ENCODE assay signal across 14 cellular contexts in the genomic region with DNA sequence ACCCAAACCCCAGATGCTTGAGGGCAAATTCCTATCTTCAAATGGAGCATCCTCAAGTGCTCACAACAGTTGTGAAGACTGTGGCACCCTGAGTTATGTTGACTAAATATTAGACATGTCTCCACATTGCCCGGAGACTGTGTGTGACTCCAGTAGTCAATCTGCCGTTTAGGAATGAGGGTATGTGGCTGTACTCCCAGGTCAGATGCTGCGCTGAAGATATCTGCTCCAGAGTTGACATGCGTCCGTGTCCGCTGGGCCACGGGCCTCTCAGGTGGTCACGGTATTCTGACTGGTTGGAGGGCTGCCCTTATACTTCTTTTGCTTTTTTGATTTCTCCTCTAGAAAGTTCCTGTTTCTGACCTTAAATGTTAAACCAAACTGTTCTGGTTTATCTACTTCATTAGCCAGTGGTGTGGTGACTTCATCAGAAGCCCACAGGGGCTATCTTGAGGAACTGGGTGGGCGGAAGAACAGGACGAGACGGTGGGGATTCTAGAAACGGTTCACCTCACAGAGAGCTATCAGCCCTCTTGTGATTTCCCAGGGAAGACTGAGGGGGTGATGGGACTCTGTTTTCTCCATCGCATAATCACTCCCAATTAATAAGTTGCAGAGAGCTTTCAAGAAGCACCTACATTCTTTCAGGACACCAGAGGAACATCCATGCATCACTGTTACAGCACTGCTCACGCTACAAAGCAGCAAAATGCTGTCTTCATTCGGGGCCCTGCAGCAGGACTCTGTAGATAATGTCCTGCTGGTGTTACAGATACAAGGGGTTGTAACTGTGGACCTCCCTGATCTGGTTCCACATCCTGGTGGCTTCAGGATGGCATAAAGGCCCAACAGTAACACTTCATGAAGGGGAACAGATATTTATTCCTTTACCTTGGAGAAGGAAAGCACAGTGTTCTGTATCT. TPM values are rescaled to one million over a fixed set of nuclear protein-coding genes. Genes with fewer than 3 reads are reported as not detected.
DNase-seq lines count a peak whose midpoint lies in the region; ATAC-seq and TF ChIP-seq lines count a peak whose summit lies in the region.
"Had no signal": no experiment of that assay in that cellular context is flagged by ENCODE, and none has a peak within 500 bp of the region (broad histone marks: within the 10 kb centered on the region; RNA-seq: fewer than 3 reads in every experiment).

No MANE protein-coding gene starts in this region.

- no peak for TF ChIP-seq POLR2A in vagina (IDR thresholded peaks at IDR 0.05)

- H3K27ac ChIP-seq in vagina: no peak overlapping the region
- H3K27ac ChIP-seq: thyroid gland had no signal

- no peaks in the 10 kb centered on the region for H3K36me3 ChIP-seq in vagina
- H3K36me3 ChIP-seq: thyroid gland had no signal

- H3K9me3 ChIP-seq in vagina: no peaks in the 10 kb centered on the region
- H3K9me3 ChIP-seq: thyroid gland had no signal

- intact Hi-C loops in vagina (cut with DNase I): no loop called here

- POLR2A ChIA-PET in activated naive CD8-positive, alpha-beta T cell treated with anti-CD3 and anti-CD28 coated beads, Interleukin-2, amount 10 ng/mL, durations not matched to agents 7 days and 5 days (lab: Charles Lee): interaction anchor here (1.0 to 5.5 kb wide), 7 partner anchors 13 to 113 kb away, joined by 3 to 134 read pairs (median 19); partner anchors contain the start of gene LRRC63

- no peaks in the 10 kb centered on the region for H3K4me1 ChIP-seq in vagina
- H3K4me1 ChIP-seq: thyroid gland had no signal

- no peak for TF ChIP-seq CTCF in vagina (IDR thresholded peaks at IDR 0.05)

- peaks cover 16% of the 10 kb centered on the region for H3K36me3 Mint-ChIP-seq in T-helper 1 cell treated with Interleukin-12 subunit alpha and Interleukin-12 subunit beta and Interleukin-4 antibody, amounts not matched to agents 30 μg/mL and 1 μg/mL, for 36 hours (ENCODE audit: low read depth)
- peaks cover 14% of the 10 kb centered on the region for H3K36me3 Mint-ChIP-seq in activated naive CD8-positive, alpha-beta T cell treated with anti-CD3 and anti-CD28 coated beads, Interleukin-2, amount 10 ng/mL, durations not matched to agents 7 days and 5 days
- H3K36me3 Mint-ChIP-seq in stimulated activated effector memory CD8-positive, alpha-beta T cell treated with anti-CD3 and anti-CD28 coated beads, Interleukin-12 subunit alpha, Interleukin-12 subunit beta, amount 100 ng/mL, for 72 hours: peaks cover 44% of the 10 kb centered on the region

- H3K27ac Mint-ChIP-seq in T-helper 1 cell treated with Interleukin-12 subunit alpha and Interleukin-12 subunit beta and Interleukin-4 antibody, amounts not matched to agents 30 μg/mL and 1 μg/mL, for 36 hours: peak overlapping the region; percentile 98
- peak overlapping the region; percentile 100 for H3K27ac Mint-ChIP-seq in activated naive CD8-positive, alpha-beta T cell treated with anti-CD3 and anti-CD28 coated beads, Interleukin-2, amount 10 ng/mL, durations not matched to agents 7 days and 5 days
- peak overlapping the region; percentile 77 for H3K27ac Mint-ChIP-seq in stimulated activated effector memory CD8-positive, alpha-beta T cell treated with anti-CD3 and anti-CD28 coated beads, Interleukin-12 subunit alpha, Interleukin-12 subunit beta, amount 100 ng/mL, for 72 hours

- no peak for ATAC-seq in activated naive CD8-positive, alpha-beta T cell treated with anti-CD3 and anti-CD28 coated beads, Interleukin-2, amount 10 ng/mL, durations not matched to agents 7 days and 5 days (ENCODE audit: low read depth)
- no peak for ATAC-seq in stimulated activated effector memory CD8-positive, alpha-beta T cell treated with anti-CD3 and anti-CD28 coated beads, Interleukin-12 subunit alpha, Interleukin-12 subunit beta, amount 100 ng/mL, for 72 hours

- H3K4me3 ChIP-seq in vagina: no peak overlapping the region
- H3K4me3 ChIP-seq: thyroid gland had no signal

- H3K4me1 Mint-ChIP-seq in T-helper 1 cell treated with Interleukin-12 subunit alpha and Interleukin-12 subunit beta and Interleukin-4 antibody, amounts not matched to agents 30 μg/mL and 1 μg/mL, for 36 hours (ENCODE audit: low read depth): peaks cover 39% of the 10 kb centered on the region
- H3K4me1 Mint-ChIP-seq in activated naive CD8-positive, alpha-beta T cell treated with anti-CD3 and anti-CD28 coated beads, Interleukin-2, amount 10 ng/mL, durations not matched to agents 7 days and 5 days: peaks cover 40% of the 10 kb centered on the region
- peaks cover 36% of the 10 kb centered on the region for H3K4me1 Mint-ChIP-seq in stimulated activated effector memory CD8-positive, alpha-beta T cell treated with anti-CD3 and anti-CD28 coated beads, Interleukin-12 subunit alpha, Interleukin-12 subunit beta, amount 100 ng/mL, for 72 hours

- no peaks in the 10 kb centered on the region for H3K9me3 Mint-ChIP-seq in T-helper 1 cell treated with Interleukin-12 subunit alpha and Interleukin-12 subunit beta and Interleukin-4 antibody, amounts not matched to agents 30 μg/mL and 1 μg/mL, for 36 hours
- no peaks in the 10 kb centered on the region for H3K9me3 Mint-ChIP-seq in activated naive CD8-positive, alpha-beta T cell treated with anti-CD3 and anti-CD28 coated beads, Interleukin-2, amount 10 ng/mL, durations not matched to agents 7 days and 5 days
- H3K9me3 Mint-ChIP-seq in stimulated activated effector memory CD8-positive, alpha-beta T cell treated with anti-CD3 and anti-CD28 coated beads, Interleukin-12 subunit alpha, Interleukin-12 subunit beta, amount 100 ng/mL, for 72 hours: no peaks in the 10 kb centered on the region

- peak overlapping the region; percentile 99 for H3K4me3 Mint-ChIP-seq in T-helper 1 cell treated with Interleukin-12 subunit alpha and Interleukin-12 subunit beta and Interleukin-4 antibody, amounts not matched to agents 30 μg/mL and 1 μg/mL, for 36 hours
- H3K4me3 Mint-ChIP-seq in activated naive CD8-positive, alpha-beta T cell treated with anti-CD3 and anti-CD28 coated beads, Interleukin-2, amount 10 ng/mL, durations not matched to agents 7 days and 5 days: peak overlapping the region; percentile 98
- H3K4me3 Mint-ChIP-seq in stimulated activated effector memory CD8-positive, alpha-beta T cell treated with anti-CD3 and anti-CD28 coated beads, Interleukin-12 subunit alpha, Interleukin-12 subunit beta, amount 100 ng/mL, for 72 hours: peak overlapping the region; percentile 89

- H3K27me3 Mint-ChIP-seq in T-helper 1 cell treated with Interleukin-12 subunit alpha and Interleukin-12 subunit beta and Interleukin-4 antibody, amounts not matched to agents 30 μg/mL and 1 μg/mL, for 36 hours (ENCODE audit: low read depth): no peaks in the 10 kb centered on the region
- H3K27me3 Mint-ChIP-seq in activated naive CD8-positive, alpha-beta T cell treated with anti-CD3 and anti-CD28 coated beads, Interleukin-2, amount 10 ng/mL, durations not matched to agents 7 days and 5 days: no peaks in the 10 kb centered on the region

- DNase-seq in T-helper 1 cell (no peak), NAMALWA (ENCODE audit: low spot score) (peak; percentile 50), DMS53 (lab: John Stamatoyannopoulos, UW) (no peak), DMS114 treated with DMSO at 0.1 percent for 48 hours (lab: John Stamatoyannopoulos, UW; ENCODE audit: unreplicated experiment) (no peak), vagina (ENCODE audit: extremely low spot score in 2 of 2) (no peak)
- DNase-seq in activated naive CD8-positive, alpha-beta T cell treated with anti-CD3 and anti-CD28 coated beads, Interleukin-2, amount 10 ng/mL, durations not matched to agents 7 days and 5 days: no peak
- no peak for DNase-seq in stimulated activated effector memory CD8-positive, alpha-beta T cell treated with anti-CD3 and anti-CD28 coated beads, Interleukin-12 subunit alpha, Interleukin-12 subunit beta, amount 100 ng/mL, for 72 hours (ENCODE audit: low spot score in 2 of 2)
- DNase-seq: foreskin melanocyte, GDM1, HCEC 1CT, NCI-H748 treated with DMSO at 0.1 percent for 48 hours had no signal

- H3K27me3 ChIP-seq in vagina: no peaks in the 10 kb centered on the region
- H3K27me3 ChIP-seq: thyroid gland had no signal

RNA-seq across cellular contexts. Expression of gene LCP1, which starts 1.3 kb away (rescaled TPM):
- 1,000 to 10,000 TPM in 1 of 2 experiments, 100 to 1,000 TPM in 1; 965 to 1,009 TPM for total RNA-seq in activated naive CD8-positive, alpha-beta T cell treated with anti-CD3 and anti-CD28 coated beads, Interleukin-2, amount 10 ng/mL, durations not matched to agents 7 days and 5 days
- 30.9 TPM for total RNA-seq in vagina
- total RNA-seq: osteocyte had no signal

RNA-seq across cellular contexts. Expression of gene LRRC63, which starts 28.4 kb away (rescaled TPM):
- total RNA-seq in activated naive CD8-positive, alpha-beta T cell treated with anti-CD3 and anti-CD28 coated beads, Interleukin-2, amount 10 ng/mL, durations not matched to agents 7 days and 5 days: 1 to 10 TPM; 1.5 to 1.6 TPM
- total RNA-seq in vagina: 0.49 TPM
- total RNA-seq: osteocyte had no signal

Comparison
In these comparisons a context has a peak if more than half of its experiments do, and no peak if none do; other contexts are left out.
1. RNA of gene LCP1, which starts 1.3 kb away (total RNA-seq): 965 to 1,009 TPM in activated naive CD8-positive, alpha-beta T cell treated with anti-CD3 and anti-CD28 coated beads, Interleukin-2, amount 10 ng/mL, durations not matched to agents 7 days and 5 days; 30.9 TPM in vagina (single experiment); every median in the first group is over 10 times any median in the second.
2. Peak in every context shown above with its lines, with median percentiles within 50 percentile points of each other: H3K27ac Mint-ChIP-seq and H3K4me3 Mint-ChIP-seq.